18 cellular contexts compared by ENCODE assay signal in genomic region chr6:125057392-125058246, GRCh38.
"Had no signal": no experiment of that assay in that cellular context is flagged by ENCODE, and none has a peak within 500 bp of the region (broad histone marks: within the 10 kb centered on the region; RNA-seq: fewer than 3 reads in every experiment).

No MANE protein-coding gene starts in this region.

- H3K9me3 Mint-ChIP-seq: activated naive CD8-positive, alpha-beta T cell treated with anti-CD3 and anti-CD28 coated beads, Interleukin-2, amount 10 ng/mL, durations not matched to agents 7 days and 5 days; central memory CD8-positive, alpha-beta T cell; stimulated activated naive B cell treated with anti-CD40 and anti-IgM and Interleukin-4, amounts not matched to agents 10 μg/mL and 1 μg/mL and 100 μg/mL, for 72 hours; type B pancreatic cell had no signal

- H3K27me3 ChIP-seq: brain microvascular endothelial cell had no signal

- H3K4me3 ChIP-seq: coronary artery, psoas muscle had no signal

- H3K36me3 ChIP-seq: brain microvascular endothelial cell had no signal

- H3K27me3 Mint-ChIP-seq: central memory CD8-positive, alpha-beta T cell; stimulated activated naive B cell treated with anti-CD40 and anti-IgM and Interleukin-4, amounts not matched to agents 10 μg/mL and 1 μg/mL and 100 μg/mL, for 72 hours; type B pancreatic cell had no signal

- H3K4me1 Mint-ChIP-seq: activated naive CD8-positive, alpha-beta T cell treated with anti-CD3 and anti-CD28 coated beads, Interleukin-2, amount 10 ng/mL, durations not matched to agents 7 days and 5 days; central memory CD8-positive, alpha-beta T cell; stimulated activated naive B cell treated with anti-CD40 and anti-IgM and Interleukin-4, amounts not matched to agents 10 μg/mL and 1 μg/mL and 100 μg/mL, for 72 hours had no signal

- DNase-seq: activated CD4-positive, alpha-beta T cell treated with anti-CD3 and anti-CD28 coated beads, Interleukin-2, amount 50 U/mL, for 1 hour; activated naive CD4-positive, alpha-beta T cell; activated naive CD8-positive, alpha-beta T cell treated with anti-CD3 and anti-CD28 coated beads, Interleukin-2, amount 10 ng/mL, durations not matched to agents 7 days and 5 days; activated T-cell treated with anti-CD3 and anti-CD28 coated beads for 4 hours; brain microvascular endothelial cell; effector CD4-positive, alpha-beta T cell; foreskin fibroblast; glutamatergic neuron; hypothalamus; left ventricle myocardium superior; mesendoderm; psoas muscle; stimulated activated CD4-positive, alpha-beta T cell treated with anti-CD3 and anti-CD28 coated beads, Interleukin-12 subunit alpha, Interleukin-12 subunit beta, amount 100 ng/mL, for 4 hours; stimulated activated CD4-positive, alpha-beta T cell treated with anti-CD3 and anti-CD28 coated beads, Interleukin-2, amount 100 ng/mL, for 24 hours; stimulated activated naive B cell treated with anti-CD40 and anti-IgM and Interleukin-4, amounts not matched to agents 10 μg/mL and 1 μg/mL and 100 μg/mL, for 72 hours had no signal

- H3K36me3 Mint-ChIP-seq: activated naive CD8-positive, alpha-beta T cell treated with anti-CD3 and anti-CD28 coated beads, Interleukin-2, amount 10 ng/mL, durations not matched to agents 7 days and 5 days; stimulated activated naive B cell treated with anti-CD40 and anti-IgM and Interleukin-4, amounts not matched to agents 10 μg/mL and 1 μg/mL and 100 μg/mL, for 72 hours had no signal

- H3K27ac Mint-ChIP-seq: activated naive CD8-positive, alpha-beta T cell treated with anti-CD3 and anti-CD28 coated beads, Interleukin-2, amount 10 ng/mL, durations not matched to agents 7 days and 5 days; stimulated activated naive B cell treated with anti-CD40 and anti-IgM and Interleukin-4, amounts not matched to agents 10 μg/mL and 1 μg/mL and 100 μg/mL, for 72 hours; type B pancreatic cell had no signal

- H3K9me3 ChIP-seq: psoas muscle had no signal

- ATAC-seq: left ventricle myocardium superior; stimulated activated naive B cell treated with anti-CD40 and anti-IgM and Interleukin-4, amounts not matched to agents 10 μg/mL and 1 μg/mL and 100 μg/mL, for 72 hours had no signal

- H3K4me3 Mint-ChIP-seq: activated naive CD8-positive, alpha-beta T cell treated with anti-CD3 and anti-CD28 coated beads, Interleukin-2, amount 10 ng/mL, durations not matched to agents 7 days and 5 days; central memory CD8-positive, alpha-beta T cell; stimulated activated naive B cell treated with anti-CD40 and anti-IgM and Interleukin-4, amounts not matched to agents 10 μg/mL and 1 μg/mL and 100 μg/mL, for 72 hours; type B pancreatic cell had no signal
